ENCODE assay signal across 1 cellular context in genomic region chr9:133995012-133995896, GRCh38.
TF ChIP-seq lines count a peak whose summit lies in the region.

No MANE protein-coding gene starts in this region.

TF ChIP-seq in HepG2, 621 proteins besides CTCF, POLR2A, EP300 and RAD21:
- TF ChIP-seq XRCC5 (optimal IDR thresholded peaks at IDR 0.05; ENCODE audit: low read length): peak; percentile 24
- no peak for TF ChIP-seq NCOA5 (CRISPR knock-in tag; IDR thresholded peaks at IDR 0.05)
- TF ChIP-seq ZBTB37 (CRISPR knock-in tag; IDR thresholded peaks at IDR 0.05): no peak
- TF ChIP-seq, protein P1, sequence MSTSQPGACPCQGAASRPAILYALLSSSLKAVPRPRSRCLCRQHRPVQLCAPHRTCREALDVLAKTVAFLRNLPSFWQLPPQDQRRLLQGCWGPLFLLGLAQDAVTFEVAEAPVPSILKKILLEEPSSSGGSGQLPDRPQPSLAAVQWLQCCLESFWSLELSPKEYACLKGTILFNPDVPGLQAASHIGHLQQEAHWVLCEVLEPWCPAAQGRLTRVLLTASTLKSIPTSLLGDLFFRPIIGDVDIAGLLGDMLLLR (CRISPR knock-in tag; IDR thresholded peaks at IDR 0.05): 0 out of 2 replicates have a peak, but pooled peaks have one; percentile 3
- TF ChIP-seq HNRNPUL1 (IDR thresholded peaks at IDR 0.05; ENCODE audit: low read depth, low read length): no peak
- TF ChIP-seq ETV5 (CRISPR knock-in tag; IDR thresholded peaks at IDR 0.05; ENCODE audit: borderline replicate concordance): no peak
- TF ChIP-seq, protein P2, sequence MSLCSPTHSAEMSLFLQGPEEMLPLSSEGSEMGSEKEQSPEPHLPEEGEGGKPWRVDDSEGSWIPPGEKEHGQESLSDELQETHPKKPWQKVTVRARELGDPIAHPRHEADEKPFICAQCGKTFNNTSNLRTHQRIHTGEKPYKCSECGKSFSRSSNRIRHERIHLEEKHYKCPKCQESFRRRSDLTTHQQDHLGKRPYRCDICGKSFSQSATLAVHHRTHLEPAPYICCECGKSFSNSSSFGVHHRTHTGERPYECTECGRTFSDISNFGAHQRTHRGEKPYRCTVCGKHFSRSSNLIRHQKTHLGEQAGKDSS (CRISPR knock-in tag; IDR thresholded peaks at IDR 0.05; ENCODE audit: borderline replicate concordance, low read depth): no peak
- no peak for TF ChIP-seq NFIC (IDR thresholded peaks at IDR 0.05; ENCODE audit: low read length)
- no peak for TF ChIP-seq ZNF773 (CRISPR knock-in tag; IDR thresholded peaks at IDR 0.05; ENCODE audit: borderline replicate concordance)
- no peak for TF ChIP-seq SMC3 (IDR thresholded peaks at IDR 0.05; ENCODE audit: low read length)
- TF ChIP-seq, protein P3, sequence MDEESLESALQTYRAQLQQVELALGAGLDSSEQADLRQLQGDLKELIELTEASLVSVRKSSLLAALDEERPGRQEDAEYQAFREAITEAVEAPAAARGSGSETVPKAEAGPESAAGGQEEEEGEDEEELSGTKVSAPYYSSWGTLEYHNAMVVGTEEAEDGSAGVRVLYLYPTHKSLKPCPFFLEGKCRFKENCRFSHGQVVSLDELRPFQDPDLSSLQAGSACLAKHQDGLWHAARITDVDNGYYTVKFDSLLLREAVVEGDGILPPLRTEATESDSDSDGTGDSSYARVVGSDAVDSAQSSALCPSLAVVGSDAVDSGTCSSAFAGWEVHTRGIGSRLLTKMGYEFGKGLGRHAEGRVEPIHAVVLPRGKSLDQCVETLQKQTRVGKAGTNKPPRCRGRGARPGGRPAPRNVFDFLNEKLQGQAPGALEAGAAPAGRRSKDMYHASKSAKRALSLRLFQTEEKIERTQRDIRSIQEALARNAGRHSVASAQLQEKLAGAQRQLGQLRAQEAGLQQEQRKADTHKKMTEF (CRISPR knock-in tag; IDR thresholded peaks at IDR 0.05): no peak
- TF ChIP-seq ZC3H13 (CRISPR knock-in tag; IDR thresholded peaks at IDR 0.05): peak; percentile 37; the same call in 1 of the 2 replicates
- TF ChIP-seq IRF9 (CRISPR knock-in tag; IDR thresholded peaks at IDR 0.05; ENCODE audit: borderline replicate concordance): no peak
- TF ChIP-seq ZFP91 (CRISPR knock-in tag; IDR thresholded peaks at IDR 0.05; ENCODE audit: borderline replicate concordance): 0 out of 2 replicates have a peak, but pooled peaks have one; percentile 11
- TF ChIP-seq ZNF501 (CRISPR knock-in tag; IDR thresholded peaks at IDR 0.05): no peak
- no peak for TF ChIP-seq ZNF430 (CRISPR knock-in tag; IDR thresholded peaks at IDR 0.05)
- 0 out of 2 replicates have a peak, but pooled peaks have one; percentile 1 for TF ChIP-seq IKZF5 (CRISPR knock-in tag; IDR thresholded peaks at IDR 0.05)
- no peak for TF ChIP-seq HOXA5 (CRISPR knock-in tag; IDR thresholded peaks at IDR 0.05)
- 0 out of 2 replicates have a peak, but pooled peaks have one; percentile 9 for TF ChIP-seq MYC (CRISPR knock-in tag; IDR thresholded peaks at IDR 0.05; ENCODE audit: borderline replicate concordance)
- 0 out of 2 replicates have a peak, but pooled peaks have one; percentile 38 for TF ChIP-seq ADNP (CRISPR knock-in tag; IDR thresholded peaks at IDR 0.05)
- peak; percentile 49; the same call in 1 of the 2 replicates for TF ChIP-seq STAG1 (CRISPR knock-in tag; IDR thresholded peaks at IDR 0.05)
- TF ChIP-seq ZNF317 (CRISPR knock-in tag; IDR thresholded peaks at IDR 0.05): no peak
- TF ChIP-seq, protein P4, sequence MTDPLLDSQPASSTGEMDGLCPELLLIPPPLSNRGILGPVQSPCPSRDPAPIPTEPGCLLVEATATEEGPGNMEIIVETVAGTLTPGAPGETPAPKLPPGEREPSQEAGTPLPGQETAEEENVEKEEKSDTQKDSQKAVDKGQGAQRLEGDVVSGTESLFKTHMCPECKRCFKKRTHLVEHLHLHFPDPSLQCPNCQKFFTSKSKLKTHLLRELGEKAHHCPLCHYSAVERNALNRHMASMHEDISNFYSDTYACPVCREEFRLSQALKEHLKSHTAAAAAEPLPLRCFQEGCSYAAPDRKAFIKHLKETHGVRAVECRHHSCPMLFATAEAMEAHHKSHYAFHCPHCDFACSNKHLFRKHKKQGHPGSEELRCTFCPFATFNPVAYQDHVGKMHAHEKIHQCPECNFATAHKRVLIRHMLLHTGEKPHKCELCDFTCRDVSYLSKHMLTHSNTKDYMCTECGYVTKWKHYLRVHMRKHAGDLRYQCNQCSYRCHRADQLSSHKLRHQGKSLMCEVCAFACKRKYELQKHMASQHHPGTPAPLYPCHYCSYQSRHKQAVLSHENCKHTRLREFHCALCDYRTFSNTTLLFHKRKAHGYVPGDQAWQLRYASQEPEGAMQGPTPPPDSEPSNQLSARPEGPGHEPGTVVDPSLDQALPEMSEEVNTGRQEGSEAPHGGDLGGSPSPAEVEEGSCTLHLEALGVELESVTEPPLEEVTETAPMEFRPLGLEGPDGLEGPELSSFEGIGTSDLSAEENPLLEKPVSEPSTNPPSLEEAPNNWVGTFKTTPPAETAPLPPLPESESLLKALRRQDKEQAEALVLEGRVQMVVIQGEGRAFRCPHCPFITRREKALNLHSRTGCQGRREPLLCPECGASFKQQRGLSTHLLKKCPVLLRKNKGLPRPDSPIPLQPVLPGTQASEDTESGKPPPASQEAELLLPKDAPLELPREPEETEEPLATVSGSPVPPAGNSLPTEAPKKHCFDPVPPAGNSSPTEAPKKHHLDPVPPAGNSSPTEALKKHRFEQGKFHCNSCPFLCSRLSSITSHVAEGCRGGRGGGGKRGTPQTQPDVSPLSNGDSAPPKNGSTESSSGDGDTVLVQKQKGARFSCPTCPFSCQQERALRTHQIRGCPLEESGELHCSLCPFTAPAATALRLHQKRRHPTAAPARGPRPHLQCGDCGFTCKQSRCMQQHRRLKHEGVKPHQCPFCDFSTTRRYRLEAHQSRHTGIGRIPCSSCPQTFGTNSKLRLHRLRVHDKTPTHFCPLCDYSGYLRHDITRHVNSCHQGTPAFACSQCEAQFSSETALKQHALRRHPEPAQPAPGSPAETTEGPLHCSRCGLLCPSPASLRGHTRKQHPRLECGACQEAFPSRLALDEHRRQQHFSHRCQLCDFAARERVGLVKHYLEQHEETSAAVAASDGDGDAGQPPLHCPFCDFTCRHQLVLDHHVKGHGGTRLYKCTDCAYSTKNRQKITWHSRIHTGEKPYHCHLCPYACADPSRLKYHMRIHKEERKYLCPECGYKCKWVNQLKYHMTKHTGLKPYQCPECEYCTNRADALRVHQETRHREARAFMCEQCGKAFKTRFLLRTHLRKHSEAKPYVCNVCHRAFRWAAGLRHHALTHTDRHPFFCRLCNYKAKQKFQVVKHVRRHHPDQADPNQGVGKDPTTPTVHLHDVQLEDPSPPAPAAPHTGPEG (CRISPR knock-in tag; IDR thresholded peaks at IDR 0.05): no peak
- TF ChIP-seq ZNF567 (CRISPR knock-in tag; IDR thresholded peaks at IDR 0.05; ENCODE audit: borderline replicate concordance): 0 out of 2 replicates have a peak, but pooled peaks have one; percentile 44
- peak; percentile 66; the same call in 1 of the 2 replicates for TF ChIP-seq REL (CRISPR knock-in tag; conservative IDR thresholded peaks at IDR 0.05)
- 0 out of 2 replicates have a peak, but pooled peaks have one; percentile 22 for TF ChIP-seq ZNF451 (CRISPR knock-in tag; IDR thresholded peaks at IDR 0.05)
- TF ChIP-seq HNRNPL (IDR thresholded peaks at IDR 0.05; ENCODE audit: low read depth, low read length): peak; percentile 64; the same call in 1 of the 2 replicates
- TF ChIP-seq KDM2A (CRISPR knock-in tag; IDR thresholded peaks at IDR 0.05; ENCODE audit: borderline replicate concordance, low read depth): no peak
